Comparison of ENCODE assay signal across 1 cellular context in genomic region chr2:42913280-42913878, GRCh38.
A peak's percentile ranks its signal among the peaks of the same experiment; 100 is the strongest.
TF ChIP-seq lines count a peak whose summit lies in the region.

No MANE protein-coding gene starts in this region.

TF ChIP-seq in K562, 482 proteins besides CTCF, POLR2A, EP300 and RAD21 (continued from another document and continues in another):
- TF ChIP-seq ZBTB26 (CRISPR knock-in tag; IDR thresholded peaks at IDR 0.05) (no peak), MECOM (CRISPR knock-in tag; IDR thresholded peaks at IDR 0.05) (no peak), ZSCAN32 (CRISPR knock-in tag; IDR thresholded peaks at IDR 0.05) (no peak), CREB3L1 (IDR thresholded peaks at IDR 0.05; ENCODE audit: borderline replicate concordance, low read depth) (no peak), MNT (conservative IDR thresholded peaks at IDR 0.05) (0 out of 4 replicates have a peak, but pooled peaks have one; percentile 20 to 30), DACH1 (IDR thresholded peaks at IDR 0.05; ENCODE audit: partially characterized antibody) (peak; percentile 37), NR3C1 (CRISPR knock-in tag; IDR thresholded peaks at IDR 0.05) (no peak), ZNF41 (CRISPR knock-in tag; conservative IDR thresholded peaks at IDR 0.05) (no peak), RBM34 (IDR thresholded peaks at IDR 0.05; ENCODE audit: borderline replicate concordance, insufficient read depth, low read length) (no peak), EZH2 (IDR thresholded peaks at IDR 0.05; ENCODE audit: borderline replicate concordance, low read depth, low read length) (no peak), ZNF174 (CRISPR knock-in tag; IDR thresholded peaks at IDR 0.05) (no peak), DIDO1 (tag; IDR thresholded peaks at IDR 0.05; ENCODE audit: low read depth) (no peak), ZNF232 (CRISPR knock-in tag; IDR thresholded peaks at IDR 0.05) (no peak), PRDM10 (IDR thresholded peaks at IDR 0.05; ENCODE audit: partially characterized antibody) (no peak), KLF1 (tag; IDR thresholded peaks at IDR 0.05) (no peak), CHD1 (IDR thresholded peaks at IDR 0.05; ENCODE audit: low read length) (no peak), ZMIZ1 (IDR thresholded peaks at IDR 0.05; ENCODE audit: low read depth in 2 of 2, low read length in 2 of 2) (no peak), SMARCC2 (IDR thresholded peaks at IDR 0.05; ENCODE audit: low read depth) (peak; percentile 84), RBM22 (IDR thresholded peaks at IDR 0.05; ENCODE audit: low read depth, low read length, poor library complexity, severe bottlenecking) (no peak), XRCC4 (IDR thresholded peaks at IDR 0.05; ENCODE audit: extremely low read depth, insufficient read depth, insufficient read length) (no peak), ILF3 (IDR thresholded peaks at IDR 0.05; ENCODE audit: borderline replicate concordance) (no peak), ZBTB17 (CRISPR knock-in tag; IDR thresholded peaks at IDR 0.05) (no peak), HINFP (tag; conservative IDR thresholded peaks at IDR 0.05; ENCODE audit: low read depth) (no peak), BRD9 (IDR thresholded peaks at IDR 0.05; ENCODE audit: low read depth, partially characterized antibody) (no peak), ARHGAP35 (IDR thresholded peaks at IDR 0.05; ENCODE audit: partially characterized antibody) (no peak), PKNOX1 (IDR thresholded peaks at IDR 0.05) (peak; percentile 87), PRMT5 (CRISPR knock-in tag; IDR thresholded peaks at IDR 0.05) (no peak), CBFB (CRISPR knock-in tag; IDR thresholded peaks at IDR 0.05) (no peak), E2F1 (CRISPR knock-in tag; IDR thresholded peaks at IDR 0.05) (no peak), SOX6 (IDR thresholded peaks at IDR 0.05) (peak; percentile 50; the same call in 1 of the 2 replicates), HMG20B (CRISPR knock-in tag; IDR thresholded peaks at IDR 0.05) (no peak), MAX (CRISPR knock-in tag; IDR thresholded peaks at IDR 0.05) (no peak), HCFC1 (IDR thresholded peaks at IDR 0.05; ENCODE audit: low read depth, low read length) (no peak), CHD2 (IDR thresholded peaks at IDR 0.05; ENCODE audit: low read depth, low read length) (no peak), ZNF23 (CRISPR knock-in tag; IDR thresholded peaks at IDR 0.05) (no peak), GATAD2A (IDR thresholded peaks at IDR 0.05) (no peak), CHAMP1 (IDR thresholded peaks at IDR 0.05) (no peak), E2F5 (CRISPR knock-in tag; IDR thresholded peaks at IDR 0.05) (no peak), RBM15 (IDR thresholded peaks at IDR 0.05; ENCODE audit: insufficient read depth, low read length) (no peak), TOE1 (IDR thresholded peaks at IDR 0.05; ENCODE audit: borderline replicate concordance) (no peak), TOE1 (CRISPR knock-in tag; IDR thresholded peaks at IDR 0.05; ENCODE audit: borderline replicate concordance, low read depth) (no peak), HES1 (IDR thresholded peaks at IDR 0.05; ENCODE audit: low read depth) (no peak), ZEB2 (IDR thresholded peaks at IDR 0.05) (peak; percentile 54; the same call in 1 of the 2 replicates)
